Comparison of ENCODE assay signal across 8 cellular contexts in genomic region chr3:155854147-155854940, GRCh38. TPM values are rescaled to one million over a fixed set of nuclear protein-coding genes. Genes with fewer than 3 reads are reported as not detected.
DNase-seq lines count a peak whose midpoint lies in the region; ATAC-seq and TF ChIP-seq lines count a peak whose summit lies in the region.

SLC33A1 (minus strand) TSS chr3:155854427; CDS start chr3:155853997, 430 bp downstream.

- peak within 1 kb of the TSS; percentile 99 for H3K27ac ChIP-seq in PC-9
- H3K27ac ChIP-seq in epithelial cell of prostate = peak within 1 kb of the TSS; percentile 97

- peak within 1 kb of the TSS; percentile 91 for H2AFZ ChIP-seq in PC-9

- no peaks in the 10 kb centered on the region for H3K9me3 ChIP-seq in PC-9 (ENCODE audit: insufficient read depth, low read depth)
- no peaks in the 10 kb centered on the region for H3K9me3 ChIP-seq in mucosa of descending colon

- no peaks in the 10 kb centered on the region for H3K27me3 ChIP-seq in PC-9 (ENCODE audit: insufficient read depth, low read depth)

- ATAC-seq in GM21619 (IDR thresholded peaks at IDR 0.05; ENCODE audit: unreplicated experiment) (peak; percentile 92), mucosa of descending colon (peak; percentile 98)

- peaks cover 19% of the 10 kb centered on the region; the same call in 1 of the 2 replicates for H3F3A ChIP-seq in PC-9 (ENCODE audit: insufficient read depth, low read depth)

- CTCF ChIA-PET in PC-9 (lab: Charles Lee) = interaction anchor here (2.4 kb wide), 1 partner anchor 48 kb away, joined by 9 read pairs; the partner anchor contains the start of gene C3orf33

- POLR2A ChIA-PET in PC-9 (lab: Charles Lee; ENCODE audit: unreplicated experiment) = interaction anchor here (0.6 kb wide), 1 partner anchor 8 kb away, joined by 9 read pairs; no protein-coding TSS in a partner anchor

- no peak for TF ChIP-seq CTCF in PC-9 (conservative IDR thresholded peaks at IDR 0.05)
- no peak for TF ChIP-seq CTCF in mucosa of descending colon (IDR thresholded peaks at IDR 0.05)

- H3K4me1 ChIP-seq in PC-9 (replicated peaks; ENCODE audit: insufficient read depth) (peaks cover 33% of the 10 kb centered on the region), mucosa of descending colon (ENCODE audit: low read depth) (peaks cover 36% of the 10 kb centered on the region)

- intact Hi-C loops in PC-9 (cut with micrococcal nuclease; ENCODE audit: unreplicated experiment) (loop anchor here (1.0 to 10.0 kb wide), 4 partner anchors 16 to 460 kb away; partner anchors contain the start of genes C3orf33, GMPS and PLCH1), mucosa of descending colon (cut with DNase I, micrococcal nuclease) (no loop called here)

- peaks cover 8% of the 10 kb centered on the region; the same call in 1 of the 2 replicates for H3K36me3 ChIP-seq in PC-9 (ENCODE audit: low read depth)
- H3K36me3 ChIP-seq in mucosa of descending colon (ENCODE audit: low read depth) = no peaks in the 10 kb centered on the region

- BruUV-seq in PC-9 (replicated peaks; lab: Mats Ljungman, UMichigan) = no TSS peak

- H3K4me2 ChIP-seq in PC-9 = peak within 1 kb of the TSS; percentile 95

- H4K20me1 ChIP-seq in PC-9 (ENCODE audit: insufficient read depth) = peaks cover 20% of the 10 kb centered on the region

- H3K9me2 ChIP-seq in PC-9 (ENCODE audit: insufficient read depth) = no peaks in the 10 kb centered on the region

- peak within 1 kb of the TSS; percentile 95 for H3K4me3 ChIP-seq in Jurkat, Clone E6-1 (ENCODE audit: low read length)
- peak within 1 kb of the TSS; percentile 84 for H3K4me3 ChIP-seq in PC-9
- H3K4me3 ChIP-seq in mucosa of descending colon = peak within 1 kb of the TSS; percentile 87

- DNase-seq in DMS153 (lab: John Stamatoyannopoulos, UW) (peak; percentile 98), PC-9 (peak; percentile 99), epithelial cell of prostate (ENCODE audit: low read depth, low spot score) (peak; percentile 98), mucosa of descending colon (peak; percentile 99 to 100 (median 99))
- peak; percentile 98 for DNase-seq in Jurkat, Clone E6-1 (ENCODE audit: low read depth, low spot score)
- peak; percentile 99 for DNase-seq in activated T-cell treated with anti-CD3 and anti-CD28 coated beads, Interleukin-2, amount 50 U/mL, for 1 hour
- DNase-seq in stimulated activated CD8-positive, alpha-beta memory T cell treated with anti-CD3 and anti-CD28 coated beads, Interleukin-4, amount 100 ng/mL, for 24 hours (ENCODE audit: low read depth) = peak; percentile 98

- H3K79me2 ChIP-seq in PC-9 (ENCODE audit: low read depth) = peaks cover 59% of the 10 kb centered on the region

RNA-seq across cellular contexts. Expression of gene SLC33A1, which starts in this region (rescaled TPM):
- polyA plus RNA-seq in Jurkat, Clone E6-1 (2012; ENCODE audit: insufficient read depth, insufficient read length) = 9.8 TPM
- total RNA-seq in PC-9 (2021) (22.4 and 28.6 TPM in 2 replicates), mucosa of descending colon (10 to 100 TPM; 25.8 to 31.0 (median 27.8) TPM)

Comparison
In these comparisons a context has a peak if more than half of its experiments do, and no peak if none do; other contexts are left out.
1. Peak in every context shown above with its lines: DNase-seq, ATAC-seq, H3K4me3 ChIP-seq and H3K27ac ChIP-seq.